ENCODE assay signal across 13 cellular contexts in the genomic region with DNA sequence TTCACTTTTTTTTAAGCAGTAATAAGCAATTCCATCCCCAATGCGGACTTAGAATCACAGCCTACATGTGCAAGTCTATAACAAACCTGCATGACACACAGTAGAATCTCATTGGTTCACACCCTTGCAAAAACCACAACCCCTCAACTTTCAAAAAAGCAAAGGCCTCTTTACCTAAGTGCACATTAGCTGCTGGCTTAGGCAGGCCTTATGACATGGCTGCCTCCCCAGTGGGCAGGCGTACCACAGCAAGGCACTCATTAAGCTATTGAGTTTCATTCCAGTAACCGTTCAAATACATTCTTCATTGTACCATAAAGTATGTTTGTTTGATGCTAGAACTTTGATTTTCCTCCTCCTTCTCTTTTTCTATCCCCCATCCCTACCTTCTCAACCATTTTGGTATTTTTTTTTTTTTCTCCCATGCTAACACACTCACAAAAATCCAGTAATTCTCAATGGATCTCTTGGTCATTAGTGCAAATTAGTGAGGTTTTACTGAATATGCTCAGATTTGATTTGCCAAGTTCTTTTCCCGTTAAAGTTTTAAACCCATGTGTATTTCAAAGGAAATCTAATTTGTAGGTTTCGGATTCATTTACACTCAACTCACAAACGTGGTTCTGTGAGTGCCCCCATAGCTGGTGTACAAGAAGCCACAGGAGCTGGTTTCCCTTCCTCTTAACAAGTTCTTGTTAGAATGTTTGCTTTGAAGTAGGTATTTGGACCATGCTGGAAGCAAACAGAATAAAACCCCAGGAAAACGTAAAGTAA.
DNase-seq lines count a peak whose midpoint lies in the region; ATAC-seq and TF ChIP-seq lines count a peak whose summit lies in the region.
"Had no signal": no experiment of that assay in that cellular context is flagged by ENCODE, and none has a peak within 500 bp of the region (broad histone marks: within the 10 kb centered on the region; RNA-seq: fewer than 3 reads in every experiment).

No MANE protein-coding gene starts in this region.

- POLR2A ChIA-PET in SK-N-SH (lab: Yijun Ruan, JAX), result no interaction called here

- DNase-seq in upper lobe of right lung (no peak), midbrain (lab: John Stamatoyannopoulos, UW) (no peak), SK-N-SH (no peak)
- DNase-seq in stimulated activated CD4-positive, alpha-beta T cell treated with anti-CD3 and anti-CD28 coated beads, Interleukin-4, amount 100 ng/mL, for 1 hour, result no peak
- DNase-seq: activated CD4-positive, CD25-positive, alpha-beta regulatory T cell treated with anti-CD3 and anti-CD28 coated beads, Interleukin-2, amount 50 U/mL, for 72 hours; NCI-H1105 treated with DMSO at 0.1 percent for 48 hours; tibial artery had no signal

- H3K9me2 ChIP-seq in SK-N-SH, result no peaks in the 10 kb centered on the region

- no peak overlapping the region for H3K9ac ChIP-seq in SK-N-SH
- H3K9ac ChIP-seq: BLaER1 treated with 17β-estradiol and CSF1 and Interleukin-3, amounts not matched to agents 10 nM and 100 nM had no signal

- H3K27ac ChIP-seq in upper lobe of right lung, result no peak overlapping the region
- H3K27ac ChIP-seq in SK-N-SH (ENCODE audit: low read depth in 2 of 2, low read length in 1 of 2), result no peak overlapping the region
- H3K27ac ChIP-seq: BLaER1 treated with 17β-estradiol and CSF1 and Interleukin-3, amounts not matched to agents 10 nM and 100 nM; gastroesophageal sphincter; tibial artery had no signal

- H3K4me2 ChIP-seq in SK-N-SH, result no peak overlapping the region

- H3K4me1 ChIP-seq in upper lobe of right lung (no peaks in the 10 kb centered on the region), SK-N-SH (ENCODE audit: control insufficient read depth in 1 of 2, insufficient read depth in 2 of 2, low read depth in 1 of 2, low read length in 1 of 2) (no peaks in the 10 kb centered on the region)
- H3K4me1 ChIP-seq: gastroesophageal sphincter, tibial artery had no signal

- CTCF ChIA-PET in SK-N-SH (lab: Yijun Ruan, JAX), result interaction anchor here (1.4 kb wide), 1 partner anchor 212 kb away, joined by 4 read pairs; no protein-coding TSS in a partner anchor

- no peak for TF ChIP-seq EP300 in SK-N-SH (IDR thresholded peaks at IDR 0.05; ENCODE audit: borderline replicate concordance in 1 of 2, low read depth in 1 of 2, low read length in 1 of 2)

- no peaks in the 10 kb centered on the region for H4K20me1 ChIP-seq in SK-N-SH (ENCODE audit: insufficient read depth)
- H4K20me1 ChIP-seq: BLaER1 treated with 17β-estradiol and CSF1 and Interleukin-3, amounts not matched to agents 10 nM and 100 nM had no signal

- TF ChIP-seq RAD21 in SK-N-SH (IDR thresholded peaks at IDR 0.05; ENCODE audit: low read length), result no peak

- WGBS in SK-N-SH (ENCODE audit: low lambda C conversion rate), result 78% methylated on average over 7 of the region's 7 CpGs

- H3K36me3 ChIP-seq in upper lobe of right lung (no peaks in the 10 kb centered on the region), SK-N-SH (replicated peaks in 1 of 2; ENCODE audit: control insufficient read depth in 1 of 2, insufficient read depth in 2 of 2, low read length in 1 of 2) (no peaks in the 10 kb centered on the region)
- H3K36me3 ChIP-seq: gastroesophageal sphincter, tibial artery had no signal

- H2AFZ ChIP-seq in SK-N-SH (ENCODE audit: low read depth), result no peak overlapping the region

- intact Hi-C loops in upper lobe of right lung (cut with DNase I), result no loop called here

- H3K9me3 ChIP-seq in upper lobe of right lung, result no peaks in the 10 kb centered on the region
- no peaks in the 10 kb centered on the region for H3K9me3 ChIP-seq in SK-N-SH

- H3K79me2 ChIP-seq in SK-N-SH (ENCODE audit: insufficient read depth), result no peaks in the 10 kb centered on the region

- no peaks in the 10 kb centered on the region for H3K27me3 ChIP-seq in upper lobe of right lung
- no peaks in the 10 kb centered on the region for H3K27me3 ChIP-seq in SK-N-SH (ENCODE audit: insufficient read depth)
- H3K27me3 ChIP-seq: BLaER1 treated with 17β-estradiol and CSF1 and Interleukin-3, amounts not matched to agents 10 nM and 100 nM; gastroesophageal sphincter; tibial artery had no signal

- H3K4me3 ChIP-seq in upper lobe of right lung (no peak overlapping the region), SK-N-SH (ENCODE audit: low read depth in 2 of 2, low read length in 1 of 2) (no peak overlapping the region)
- H3K4me3 ChIP-seq: BLaER1 treated with 17β-estradiol and CSF1 and Interleukin-3, amounts not matched to agents 10 nM and 100 nM; gastroesophageal sphincter; tibial artery had no signal

- TF ChIP-seq CTCF in upper lobe of right lung (IDR thresholded peaks at IDR 0.05) (no peak), SK-N-SH (IDR thresholded peaks at IDR 0.05) (no peak)

- H3F3A ChIP-seq in SK-N-SH (replicated peaks; ENCODE audit: insufficient read depth), result no peaks in the 10 kb centered on the region

- ATAC-seq in GM18502 (IDR thresholded peaks at IDR 0.05; ENCODE audit: poor library complexity, unreplicated experiment) (peak; percentile 76), GM19452 (IDR thresholded peaks at IDR 0.05; ENCODE audit: unreplicated experiment) (peak; percentile 60), HG02870 (IDR thresholded peaks at IDR 0.05; ENCODE audit: unreplicated experiment) (peak; percentile 70), HG03565 (IDR thresholded peaks at IDR 0.05; ENCODE audit: unreplicated experiment) (peak; percentile 62), upper lobe of right lung (no peak)
- ATAC-seq: gastroesophageal sphincter had no signal

TF ChIP-seq in SK-N-SH, 30 proteins besides CTCF, POLR2A, EP300 and RAD21:
- TF ChIP-seq, protein P1, sequence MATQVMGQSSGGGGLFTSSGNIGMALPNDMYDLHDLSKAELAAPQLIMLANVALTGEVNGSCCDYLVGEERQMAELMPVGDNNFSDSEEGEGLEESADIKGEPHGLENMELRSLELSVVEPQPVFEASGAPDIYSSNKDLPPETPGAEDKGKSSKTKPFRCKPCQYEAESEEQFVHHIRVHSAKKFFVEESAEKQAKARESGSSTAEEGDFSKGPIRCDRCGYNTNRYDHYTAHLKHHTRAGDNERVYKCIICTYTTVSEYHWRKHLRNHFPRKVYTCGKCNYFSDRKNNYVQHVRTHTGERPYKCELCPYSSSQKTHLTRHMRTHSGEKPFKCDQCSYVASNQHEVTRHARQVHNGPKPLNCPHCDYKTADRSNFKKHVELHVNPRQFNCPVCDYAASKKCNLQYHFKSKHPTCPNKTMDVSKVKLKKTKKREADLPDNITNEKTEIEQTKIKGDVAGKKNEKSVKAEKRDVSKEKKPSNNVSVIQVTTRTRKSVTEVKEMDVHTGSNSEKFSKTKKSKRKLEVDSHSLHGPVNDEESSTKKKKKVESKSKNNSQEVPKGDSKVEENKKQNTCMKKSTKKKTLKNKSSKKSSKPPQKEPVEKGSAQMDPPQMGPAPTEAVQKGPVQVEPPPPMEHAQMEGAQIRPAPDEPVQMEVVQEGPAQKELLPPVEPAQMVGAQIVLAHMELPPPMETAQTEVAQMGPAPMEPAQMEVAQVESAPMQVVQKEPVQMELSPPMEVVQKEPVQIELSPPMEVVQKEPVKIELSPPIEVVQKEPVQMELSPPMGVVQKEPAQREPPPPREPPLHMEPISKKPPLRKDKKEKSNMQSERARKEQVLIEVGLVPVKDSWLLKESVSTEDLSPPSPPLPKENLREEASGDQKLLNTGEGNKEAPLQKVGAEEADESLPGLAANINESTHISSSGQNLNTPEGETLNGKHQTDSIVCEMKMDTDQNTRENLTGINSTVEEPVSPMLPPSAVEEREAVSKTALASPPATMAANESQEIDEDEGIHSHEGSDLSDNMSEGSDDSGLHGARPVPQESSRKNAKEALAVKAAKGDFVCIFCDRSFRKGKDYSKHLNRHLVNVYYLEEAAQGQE (IDR thresholded peaks at IDR 0.05; ENCODE audit: low read depth, low read length), result no peak
- no peak for TF ChIP-seq TCF12 (IDR thresholded peaks at IDR 0.05)
- no peak for TF ChIP-seq ELF1 (IDR thresholded peaks at IDR 0.05)
